In the genomic region with DNA sequence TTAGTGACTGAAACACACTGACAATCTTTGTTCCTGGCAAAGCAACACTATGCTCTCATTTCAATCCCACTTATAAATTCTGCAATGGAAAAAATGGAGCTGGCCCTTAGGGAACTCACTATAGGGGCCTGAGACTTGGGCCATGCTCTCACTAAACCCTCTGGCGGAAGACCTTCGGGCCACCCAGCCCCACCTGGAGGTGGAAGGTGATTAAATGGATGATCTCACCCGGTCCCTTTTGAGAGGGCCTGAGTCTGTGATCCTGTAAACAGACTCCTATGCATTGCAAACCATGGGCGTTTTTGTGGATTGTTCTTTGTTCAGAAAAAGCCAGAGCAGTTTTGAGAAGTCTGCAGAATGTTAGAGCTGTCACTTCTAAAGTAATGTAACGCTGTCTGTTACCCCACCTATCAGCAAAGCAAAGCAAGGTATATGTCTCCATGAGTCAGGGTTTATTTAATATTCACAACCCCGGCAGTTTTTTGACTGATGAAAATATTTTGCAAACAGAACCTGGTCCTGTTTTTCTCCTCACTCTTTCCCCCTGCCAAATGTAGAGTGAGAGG, we compare ENCODE assay signal across 11 cellular contexts. TPM values are rescaled to one million over a fixed set of nuclear protein-coding genes. Genes with fewer than 3 reads are reported as not detected.
DNase-seq lines count a peak whose midpoint lies in the region; ATAC-seq and TF ChIP-seq lines count a peak whose summit lies in the region.
"Had no signal": no experiment of that assay in that cellular context is flagged by ENCODE, and none has a peak within 500 bp of the region (broad histone marks: within the 10 kb centered on the region; RNA-seq: fewer than 3 reads in every experiment).

No MANE protein-coding gene starts in this region.

- peaks cover 60% of the 10 kb centered on the region for H3K4me1 Mint-ChIP-seq in nephron progenitor cell
- H3K4me1 Mint-ChIP-seq in natural killer cell treated with Interleukin-12 subunit alpha and Interleukin-12 subunit beta and Interleukin-15 and Interleukin-18, amount 100 ng/mL, for 72 hours (ENCODE audit: low read depth in 2 of 2) = peaks cover 4% of the 10 kb centered on the region in 2 donors

- no peaks in the 10 kb centered on the region for H3K9me3 Mint-ChIP-seq in nephron progenitor cell
- no peaks in the 10 kb centered on the region for H3K9me3 Mint-ChIP-seq in natural killer cell treated with Interleukin-12 subunit alpha and Interleukin-12 subunit beta and Interleukin-15 and Interleukin-18, amount 100 ng/mL, for 72 hours

- H3K4me3 ChIP-seq in HUES64 (ENCODE audit: low read length) (no peak overlapping the region; the same call in 1 of the 2 replicates), WERI-Rb-1 (ENCODE audit: low read depth, low read length) (no peak overlapping the region), adrenal gland (no peak overlapping the region)
- H3K4me3 ChIP-seq: BLaER1 treated with 17β-estradiol and CSF1 and Interleukin-3, amounts not matched to agents 10 nM and 100 nM had no signal

- TF ChIP-seq CTCF in WERI-Rb-1 (IDR thresholded peaks at IDR 0.05; ENCODE audit: low read depth, low read length) (no peak), nephron progenitor cell (IDR thresholded peaks at IDR 0.05) (no peak), adrenal gland (IDR thresholded peaks at IDR 0.05) (no peak)

- H3K36me3 ChIP-seq in HUES64 (ENCODE audit: insufficient read depth, low read length) (no peaks in the 10 kb centered on the region), WERI-Rb-1 (no peaks in the 10 kb centered on the region), adrenal gland (replicated peaks in 1 of 2) (no peaks in the 10 kb centered on the region)
- H3K36me3 ChIP-seq: BLaER1 treated with 17β-estradiol and CSF1 and Interleukin-3, amounts not matched to agents 10 nM and 100 nM had no signal

- no peaks in the 10 kb centered on the region for H3K9me3 ChIP-seq in HUES64 (ENCODE audit: insufficient read depth, low read depth, low read length)
- H3K9me3 ChIP-seq in WERI-Rb-1 (ENCODE audit: severe bottlenecking) = no peaks in the 10 kb centered on the region
- H3K9me3 ChIP-seq in adrenal gland (replicated peaks in 1 of 3) = no peaks in the 10 kb centered on the region
- H3K9me3 ChIP-seq: BLaER1 treated with 17β-estradiol and CSF1 and Interleukin-3, amounts not matched to agents 10 nM and 100 nM had no signal

- no peak for ATAC-seq in HG03432 (IDR thresholded peaks at IDR 0.05; ENCODE audit: unreplicated experiment)
- no peak for ATAC-seq in HG03565 (IDR thresholded peaks at IDR 0.05; ENCODE audit: unreplicated experiment)
- no peak for ATAC-seq in natural killer cell treated with Interleukin-12 subunit alpha and Interleukin-12 subunit beta and Interleukin-15 and Interleukin-18, amount 100 ng/mL, for 72 hours

- peak overlapping the region; percentile 90 for H3K27ac Mint-ChIP-seq in nephron progenitor cell
- H3K27ac Mint-ChIP-seq in natural killer cell treated with Interleukin-12 subunit alpha and Interleukin-12 subunit beta and Interleukin-15 and Interleukin-18, amount 100 ng/mL, for 72 hours = no peak overlapping the region

- H3K27ac ChIP-seq in HUES64 (ENCODE audit: low read depth, low read length) (peak overlapping the region; percentile 61), WERI-Rb-1 (peak overlapping the region; percentile 15), adrenal gland (no peak overlapping the region)
- H3K27ac ChIP-seq: BLaER1 treated with 17β-estradiol and CSF1 and Interleukin-3, amounts not matched to agents 10 nM and 100 nM had no signal

- H3K27me3 Mint-ChIP-seq in nephron progenitor cell (ENCODE audit: low read depth, poor library complexity) = peaks cover 8% of the 10 kb centered on the region
- H3K27me3 Mint-ChIP-seq in natural killer cell treated with Interleukin-12 subunit alpha and Interleukin-12 subunit beta and Interleukin-15 and Interleukin-18, amount 100 ng/mL, for 72 hours = peaks cover 19 to 26% of the 10 kb centered on the region in 2 donors

- peak overlapping the region; percentile 33; the same call in 1 of the 2 replicates for H3K9ac ChIP-seq in HUES64 (ENCODE audit: low read depth, low read length)
- H3K9ac ChIP-seq: BLaER1 treated with 17β-estradiol and CSF1 and Interleukin-3, amounts not matched to agents 10 nM and 100 nM had no signal

- 22% methylated on average over 6 of the region's 6 CpGs for WGBS in HUES64
- 66 to 72% (median 68%) methylated on average over 6 of the region's 6 CpGs for WGBS in adrenal gland, 4 donors

- H3K36me3 Mint-ChIP-seq in nephron progenitor cell (ENCODE audit: low read depth) = no peaks in the 10 kb centered on the region
- H3K36me3 Mint-ChIP-seq in natural killer cell treated with Interleukin-12 subunit alpha and Interleukin-12 subunit beta and Interleukin-15 and Interleukin-18, amount 100 ng/mL, for 72 hours = no peaks in the 10 kb centered on the region

- DNase-seq in COLO668 (lab: John Stamatoyannopoulos, UW; ENCODE audit: unreplicated experiment) = peak; percentile 76
- DNase-seq in WERI-Rb-1 = peak; percentile 60
- DNase-seq in nephron progenitor cell = no peak
- no peak for DNase-seq in adrenal gland
- DNase-seq in natural killer cell treated with Interleukin-12 subunit alpha and Interleukin-12 subunit beta and Interleukin-15 and Interleukin-18, amount 100 ng/mL, for 72 hours (ENCODE audit: low spot score) = no peak
- DNase-seq: OCI-M1; stimulated activated naive CD4-positive, alpha-beta T cell treated with Interleukin-2 at 50 U/mL for 16 hours had no signal

- H3K4me3 Mint-ChIP-seq in nephron progenitor cell = peak overlapping the region; percentile 29
- no peak overlapping the region for H3K4me3 Mint-ChIP-seq in natural killer cell treated with Interleukin-12 subunit alpha and Interleukin-12 subunit beta and Interleukin-15 and Interleukin-18, amount 100 ng/mL, for 72 hours

- H3K27me3 ChIP-seq in HUES64 (ENCODE audit: insufficient read depth, low read length) = no peaks in the 10 kb centered on the region
- H3K27me3 ChIP-seq in WERI-Rb-1 (ENCODE audit: insufficient read depth, low read depth, severe bottlenecking) = no peaks in the 10 kb centered on the region
- H3K27me3 ChIP-seq in adrenal gland = peaks cover 8% of the 10 kb centered on the region
- H3K27me3 ChIP-seq: BLaER1 treated with 17β-estradiol and CSF1 and Interleukin-3, amounts not matched to agents 10 nM and 100 nM had no signal

- intact Hi-C loops in adrenal gland (cut with DNase I) = no loop called here

- H3K4me1 ChIP-seq in HUES64 (ENCODE audit: insufficient read depth, low read length) (peaks cover 58% of the 10 kb centered on the region), adrenal gland (replicated peaks in 1 of 2) (no peaks in the 10 kb centered on the region)

- TF ChIP-seq POLR2A in adrenal gland (IDR thresholded peaks at IDR 0.05) = no peak

RNA-seq across cellular contexts. Expression of gene CDON, which starts 17.1 kb away (rescaled TPM):
- polyA plus RNA-seq in HUES64 (2013, experiment 1 of 2) = 14.9 TPM
- polyA plus RNA-seq in HUES64 (2013, experiment 2 of 2) = 21.2 TPM
- 10 to 100 TPM in 1 of 8 donors, 1 to 10 TPM in 7; 2.1 to 12.1 (median 4.8) TPM for total RNA-seq in adrenal gland
- polyA plus RNA-seq in adrenal gland = 1 to 10 TPM in 2 of 3 donors, under 1 TPM in 1; 0.90 to 1.2 (median 1.1) TPM
- total RNA-seq in natural killer cell treated with Interleukin-12 subunit alpha and Interleukin-12 subunit beta and Interleukin-15 and Interleukin-18, amount 100 ng/mL, for 72 hours = 1 to 10 TPM in 1 of 2 donors, under 1 TPM in 1; 0.59 to 2.1 TPM

Comparison
In these comparisons a context has a peak if more than half of its experiments do, and no peak if none do; other contexts are left out.
1. DNase-seq: peak in COLO668 (single experiment) and WERI-Rb-1 (single experiment); none in nephron progenitor cell (single experiment), adrenal gland (0 of 7) and natural killer cell treated with Interleukin-12 subunit alpha and Interleukin-12 subunit beta and Interleukin-15 and Interleukin-18, amount 100 ng/mL, for 72 hours (single experiment).
2. H3K27ac ChIP-seq: peak in HUES64 (single experiment) and WERI-Rb-1 (single experiment); none in adrenal gland (0 of 5).